ENCODE assay signal across 26 cellular contexts in genomic region chr10:114188001-114188400, GRCh38.
DNase-seq lines count a peak whose midpoint lies in the region; ATAC-seq lines count a peak whose summit lies in the region.
"Had no signal": no experiment of that assay in that cellular context is flagged by ENCODE, and none has a peak within 500 bp of the region (broad histone marks: within the 10 kb centered on the region; RNA-seq: fewer than 3 reads in every experiment).

No MANE protein-coding gene starts in this region.

- no peaks in the 10 kb centered on the region for H3K4me1 ChIP-seq in HAP-1
- H3K4me1 ChIP-seq: ascending aorta, BLaER1, heart right ventricle had no signal

- ATAC-seq in GM18909 (IDR thresholded peaks at IDR 0.05; ENCODE audit: poor library complexity, unreplicated experiment) (peak; percentile 59), HG02610 (IDR thresholded peaks at IDR 0.05; ENCODE audit: unreplicated experiment) (peak; percentile 61), HG03469 (IDR thresholded peaks at IDR 0.05; ENCODE audit: unreplicated experiment) (peak; percentile 79)
- peak; percentile 65 to 71 for ATAC-seq in stimulated activated naive B cell treated with anti-CD40 and anti-IgM and Interleukin-4, amounts not matched to agents 10 μg/mL and 1 μg/mL and 100 μg/mL, for 72 hours (replicated peaks)
- ATAC-seq: heart right ventricle had no signal

- H3K9me3 Mint-ChIP-seq in stimulated activated naive B cell treated with anti-CD40 and anti-IgM and Interleukin-4, amounts not matched to agents 10 μg/mL and 1 μg/mL and 100 μg/mL, for 72 hours = no peaks in the 10 kb centered on the region
- H3K9me3 Mint-ChIP-seq: activated naive CD8-positive, alpha-beta T cell treated with anti-CD3 and anti-CD28 coated beads, Interleukin-2, amount 10 ng/mL, durations not matched to agents 7 days and 5 days; nephron; type B pancreatic cell had no signal

- no peak overlapping the region for H3K4me3 Mint-ChIP-seq in stimulated activated naive B cell treated with anti-CD40 and anti-IgM and Interleukin-4, amounts not matched to agents 10 μg/mL and 1 μg/mL and 100 μg/mL, for 72 hours
- H3K4me3 Mint-ChIP-seq: activated naive CD8-positive, alpha-beta T cell treated with anti-CD3 and anti-CD28 coated beads, Interleukin-2, amount 10 ng/mL, durations not matched to agents 7 days and 5 days; nephron; type B pancreatic cell had no signal

- H3K36me3 Mint-ChIP-seq in stimulated activated naive B cell treated with anti-CD40 and anti-IgM and Interleukin-4, amounts not matched to agents 10 μg/mL and 1 μg/mL and 100 μg/mL, for 72 hours = no peaks in the 10 kb centered on the region
- H3K36me3 Mint-ChIP-seq: activated naive CD8-positive, alpha-beta T cell treated with anti-CD3 and anti-CD28 coated beads, Interleukin-2, amount 10 ng/mL, durations not matched to agents 7 days and 5 days; type B pancreatic cell had no signal

- H3K4me3 ChIP-seq in HAP-1 = no peak overlapping the region
- H3K4me3 ChIP-seq: ascending aorta, BLaER1, cardiac muscle cell, coronary artery, heart right ventricle had no signal

- no peak for DNase-seq in stimulated activated naive B cell treated with anti-CD40 and anti-IgM and Interleukin-4, amounts not matched to agents 10 μg/mL and 1 μg/mL and 100 μg/mL, for 72 hours
- DNase-seq in HAP-1 (ENCODE audit: low spot score in 2 of 2) (no peak), NCI-H2029 treated with DMSO at 0.1 percent for 48 hours (lab: John Stamatoyannopoulos, UW) (no peak), cerebellar nuclear complex (lab: John Stamatoyannopoulos, UW) (no peak)
- DNase-seq: activated CD4-positive, alpha-beta T cell treated with anti-CD3 and anti-CD28 coated beads for 4 hours; activated effector memory CD4-positive, alpha-beta T cell treated with anti-CD3 and anti-CD28 coated beads, Interleukin-2, amount 50 U/mL, for 16 hours; activated naive CD8-positive, alpha-beta T cell treated with anti-CD3 and anti-CD28 coated beads, Interleukin-2, amount 10 ng/mL, durations not matched to agents 7 days and 5 days; activated T-cell treated with anti-CD3 and anti-CD28 coated beads, Interleukin-2, amount 50 U/mL, for 1 hour; COR-L47; effector memory CD4-positive, alpha-beta T cell; erythroblast; GDM1; heart right ventricle; Karpas-422; NCI-H510A; SIG-M5; stimulated activated CD4-positive, alpha-beta T cell treated with anti-CD3 and anti-CD28 coated beads, Interleukin-2, amount 100 ng/mL, for 24 hours had no signal

- H3K9me3 ChIP-seq in HAP-1 = no peaks in the 10 kb centered on the region
- H3K9me3 ChIP-seq: ascending aorta, BLaER1, heart right ventricle had no signal

- no peaks in the 10 kb centered on the region for H3K27me3 Mint-ChIP-seq in stimulated activated naive B cell treated with anti-CD40 and anti-IgM and Interleukin-4, amounts not matched to agents 10 μg/mL and 1 μg/mL and 100 μg/mL, for 72 hours
- H3K27me3 Mint-ChIP-seq: type B pancreatic cell had no signal

- in situ Hi-C loops in HAP-1 (cut with MboI; ENCODE audit: low sequenced_read_pairs) = no loop called here

- no peak overlapping the region for H3K27ac Mint-ChIP-seq in stimulated activated naive B cell treated with anti-CD40 and anti-IgM and Interleukin-4, amounts not matched to agents 10 μg/mL and 1 μg/mL and 100 μg/mL, for 72 hours
- H3K27ac Mint-ChIP-seq: activated naive CD8-positive, alpha-beta T cell treated with anti-CD3 and anti-CD28 coated beads, Interleukin-2, amount 10 ng/mL, durations not matched to agents 7 days and 5 days; nephron; type B pancreatic cell had no signal

- H3K27me3 ChIP-seq in HAP-1 (ENCODE audit: low read depth) = peaks cover 5% of the 10 kb centered on the region; the same call in 1 of the 2 replicates
- H3K27me3 ChIP-seq: ascending aorta, BLaER1, cardiac muscle cell, heart right ventricle had no signal

- peaks cover 3 to 16% of the 10 kb centered on the region in 2 donors for H3K4me1 Mint-ChIP-seq in stimulated activated naive B cell treated with anti-CD40 and anti-IgM and Interleukin-4, amounts not matched to agents 10 μg/mL and 1 μg/mL and 100 μg/mL, for 72 hours
- H3K4me1 Mint-ChIP-seq: activated naive CD8-positive, alpha-beta T cell treated with anti-CD3 and anti-CD28 coated beads, Interleukin-2, amount 10 ng/mL, durations not matched to agents 7 days and 5 days; nephron had no signal

- no peaks in the 10 kb centered on the region for H3K36me3 ChIP-seq in HAP-1 (replicated peaks)
- H3K36me3 ChIP-seq: ascending aorta, BLaER1, cardiac muscle cell, heart right ventricle had no signal
